ENCODE assay signal across 12 cellular contexts in genomic region chr6:40164345-40164755, GRCh38.
DNase-seq lines count a peak whose midpoint lies in the region; ATAC-seq and TF ChIP-seq lines count a peak whose summit lies in the region.
"Had no signal": no experiment of that assay in that cellular context is flagged by ENCODE, and none has a peak within 500 bp of the region (broad histone marks: within the 10 kb centered on the region; RNA-seq: fewer than 3 reads in every experiment).

No MANE protein-coding gene starts in this region.

- H3K36me3 Mint-ChIP-seq in MCF 10A (ENCODE audit: insufficient read depth, unreplicated experiment) (peaks cover 6% of the 10 kb centered on the region), immature natural killer cell (no peaks in the 10 kb centered on the region)

- no peaks in the 10 kb centered on the region for H3K27me3 Mint-ChIP-seq in MCF 10A (ENCODE audit: insufficient read depth, unreplicated experiment)
- peaks cover 0 to 6% (median 3%) of the 10 kb centered on the region in 3 donors for H3K27me3 Mint-ChIP-seq in immature natural killer cell (ENCODE audit: low read depth in 3 of 3)

- intact Hi-C loops in MCF 10A (cut with micrococcal nuclease) = no loop called here

- ATAC-seq in GM21447 (IDR thresholded peaks at IDR 0.05; ENCODE audit: unreplicated experiment) = no peak
- ATAC-seq: lower lobe of right lung had no signal

- CTCF ChIA-PET in MCF 10A (lab: Yijun Ruan, JAX) = no interaction called here

- POLR2A ChIA-PET in MCF 10A (lab: Yijun Ruan, JAX) = no interaction called here

- no peak for TF ChIP-seq CTCF in MCF 10A (IDR thresholded peaks at IDR 0.05; ENCODE audit: unreplicated experiment)
- TF ChIP-seq CTCF in GM10266 (IDR thresholded peaks at IDR 0.05; ENCODE audit: control insufficient read depth, insufficient read depth, low read depth, missing control alignments) = no peak

- in situ Hi-C loops in T47D (cut with HindIII; ENCODE audit: low pct_unique_long_range_greater_than_20kb, low sequenced_read_pairs) = no loop called here

- peaks cover 41% of the 10 kb centered on the region for H3K9me3 Mint-ChIP-seq in MCF 10A (ENCODE audit: unreplicated experiment)
- H3K9me3 Mint-ChIP-seq in immature natural killer cell = no peaks in the 10 kb centered on the region

- DNase-seq in T47D (ENCODE audit: low read depth in 1 of 2, low spot score in 1 of 2) = peak; percentile 63 to 79
- DNase-seq in MCF 10A (ENCODE audit: unreplicated experiment) = no peak
- DNase-seq in SW480 (ENCODE audit: low spot score) = peak; percentile 25
- peak; percentile 27 for DNase-seq in left kidney (ENCODE audit: low read depth, low spot score)
- DNase-seq in GM10266 (ENCODE audit: extremely low spot score) = no peak
- DNase-seq in immature natural killer cell = no peak
- DNase-seq in 8988T = no peak
- DNase-seq: activated CD8-positive, alpha-beta memory T cell treated with anti-CD3 and anti-CD28 coated beads, Interleukin-2, amount 50 U/mL, for 4 hours; dermis blood vessel endothelial cell; lower lobe of right lung; NCI-H1694 had no signal

- H3K4me1 Mint-ChIP-seq in MCF 10A (ENCODE audit: insufficient read depth, unreplicated experiment) (no peaks in the 10 kb centered on the region), immature natural killer cell (no peaks in the 10 kb centered on the region)

- BruUV-seq in MCF 10A (replicated peaks; lab: Mats Ljungman, UMichigan) = no TSS peak

- H3K27ac Mint-ChIP-seq in MCF 10A (ENCODE audit: low read depth, unreplicated experiment) = no peak overlapping the region
- H3K27ac Mint-ChIP-seq in immature natural killer cell = no peak overlapping the region

- H3K4me3 Mint-ChIP-seq in MCF 10A (ENCODE audit: unreplicated experiment) (no peak overlapping the region), immature natural killer cell (no peak overlapping the region)

Comparison
In these comparisons a context has a peak if more than half of its experiments do, and no peak if none do; other contexts are left out.
1. DNase-seq: peak in T47D (2 of 2), SW480 (single experiment) and left kidney (single experiment); none in MCF 10A (single experiment), GM10266 (single experiment), immature natural killer cell (0 of 3) and 8988T (single experiment).